11 cellular contexts compared by ENCODE assay signal in genomic region chr6:142822383-142822782, GRCh38.
A peak's percentile ranks its signal among the peaks of the same experiment; 100 is the strongest.
DNase-seq lines count a peak whose midpoint lies in the region; ATAC-seq and TF ChIP-seq lines count a peak whose summit lies in the region.
"Had no signal": no experiment of that assay in that cellular context is flagged by ENCODE, and none has a peak within 500 bp of the region (broad histone marks: within the 10 kb centered on the region; RNA-seq: fewer than 3 reads in every experiment).

No MANE protein-coding gene starts in this region.

- H3K27me3 ChIP-seq in brain microvascular endothelial cell (replicated peaks) (no peaks in the 10 kb centered on the region), WERI-Rb-1 (ENCODE audit: insufficient read depth, low read depth, severe bottlenecking) (no peaks in the 10 kb centered on the region)
- H3K27me3 ChIP-seq: ascending aorta, right atrium auricular region had no signal

- peak overlapping the region; percentile 88 for H3K27ac Mint-ChIP-seq in glutamatergic neuron (ENCODE audit: unreplicated experiment)

- no peak for TF ChIP-seq CTCF in glutamatergic neuron (IDR thresholded peaks at IDR 0.05; ENCODE audit: partially characterized antibody, unreplicated experiment)
- no peak for TF ChIP-seq CTCF in brain microvascular endothelial cell (IDR thresholded peaks at IDR 0.05; ENCODE audit: low read depth, low read length, missing control alignments)
- TF ChIP-seq CTCF in WERI-Rb-1 (IDR thresholded peaks at IDR 0.05; ENCODE audit: low read depth, low read length) = no peak

- no peak overlapping the region for H3K27ac ChIP-seq in brain microvascular endothelial cell
- H3K27ac ChIP-seq in WERI-Rb-1 = no peak overlapping the region
- H3K27ac ChIP-seq: ascending aorta, right atrium auricular region had no signal

- H3K9me3 ChIP-seq in WERI-Rb-1 (ENCODE audit: severe bottlenecking) = no peaks in the 10 kb centered on the region
- H3K9me3 ChIP-seq: ascending aorta, right atrium auricular region had no signal

- peaks cover 12% of the 10 kb centered on the region for H3K4me1 Mint-ChIP-seq in glutamatergic neuron (ENCODE audit: low read depth, unreplicated experiment)

- no peak for DNase-seq in glutamatergic neuron
- no peak for DNase-seq in brain microvascular endothelial cell
- DNase-seq in activated CD8-positive, alpha-beta memory T cell treated with anti-CD3 and anti-CD28 coated beads, Interleukin-2, amount 50 U/mL, for 4 hours = no peak
- no peak for DNase-seq in KBM-7
- no peak for DNase-seq in WERI-Rb-1
- DNase-seq: SHP77 treated with DMSO at 0.1 percent for 48 hours had no signal

- ATAC-seq in GM18511 (IDR thresholded peaks at IDR 0.05; ENCODE audit: unreplicated experiment) (peak; percentile 82), GM21447 (IDR thresholded peaks at IDR 0.05; ENCODE audit: unreplicated experiment) (peak; percentile 63), HG03342 (IDR thresholded peaks at IDR 0.05; ENCODE audit: unreplicated experiment) (peak; percentile 79)

- H3K36me3 Mint-ChIP-seq in glutamatergic neuron (ENCODE audit: unreplicated experiment) = no peaks in the 10 kb centered on the region

- H3K9me3 Mint-ChIP-seq in glutamatergic neuron (ENCODE audit: unreplicated experiment) = no peaks in the 10 kb centered on the region

- no peak overlapping the region for H3K4me3 Mint-ChIP-seq in glutamatergic neuron (ENCODE audit: unreplicated experiment)

- no peak overlapping the region for H3K4me3 ChIP-seq in brain microvascular endothelial cell (ENCODE audit: low read depth, low read length)
- H3K4me3 ChIP-seq in WERI-Rb-1 (ENCODE audit: low read depth, low read length) = no peak overlapping the region
- H3K4me3 ChIP-seq: ascending aorta, right atrium auricular region had no signal

- in situ Hi-C loops in brain microvascular endothelial cell (cut with HindIII; ENCODE audit: low pct_ligation_motif_present, low sequenced_read_pairs) (no loop called here), KBM-7 (cut with MboI; ENCODE audit: low pct_unique_long_range_greater_than_20kb, low sequenced_read_pairs) (no loop called here)

- H3K36me3 ChIP-seq in brain microvascular endothelial cell (replicated peaks) = no peaks in the 10 kb centered on the region
- H3K36me3 ChIP-seq in WERI-Rb-1 = no peaks in the 10 kb centered on the region
- H3K36me3 ChIP-seq: ascending aorta, right atrium auricular region had no signal

- H3K27me3 Mint-ChIP-seq in glutamatergic neuron (ENCODE audit: unreplicated experiment) = peaks cover 5% of the 10 kb centered on the region
